Comparison of ENCODE assay signal across 8 cellular contexts in genomic region chr14:93042968-93043940, GRCh38.
DNase-seq lines count a peak whose midpoint lies in the region; ATAC-seq, FAIRE-seq and TF ChIP-seq lines count a peak whose summit lies in the region.

No MANE protein-coding gene starts in this region.

- H3K9me3 ChIP-seq in PC-9 (ENCODE audit: insufficient read depth, low read depth), result no peaks in the 10 kb centered on the region
- H3K9me3 ChIP-seq in esophagus (ENCODE audit: control insufficient read depth in 2 of 2, insufficient read depth in 1 of 2, low read depth in 1 of 2, low read length in 1 of 2), result no peaks in the 10 kb centered on the region
- H3K9me3 ChIP-seq in prostate gland, result no peaks in the 10 kb centered on the region
- no peaks in the 10 kb centered on the region for H3K9me3 ChIP-seq in CD4-positive, alpha-beta T cell (ENCODE audit: control insufficient read depth, low read length)

- peaks cover 24% of the 10 kb centered on the region for H3K4me1 Mint-ChIP-seq in CD4-positive, alpha-beta T cell (ENCODE audit: low read depth)

- peaks cover 4% of the 10 kb centered on the region for H3K36me3 Mint-ChIP-seq in CD4-positive, alpha-beta T cell (ENCODE audit: low read depth)

- no peak for FAIRE-seq in GM12891 (lab: Jason Lieb, UNC)

- H3K9me3 Mint-ChIP-seq in CD4-positive, alpha-beta T cell, result no peaks in the 10 kb centered on the region

- H3K9me2 ChIP-seq in PC-9 (ENCODE audit: insufficient read depth), result no peaks in the 10 kb centered on the region

- H3K79me2 ChIP-seq in PC-9 (ENCODE audit: low read depth), result peaks cover 76% of the 10 kb centered on the region

- H3K36me3 ChIP-seq in PC-9 (ENCODE audit: low read depth) (no peaks in the 10 kb centered on the region; the same call in 1 of the 2 replicates), esophagus (ENCODE audit: control insufficient read depth in 2 of 2, insufficient read depth in 2 of 2, low read length in 1 of 2) (no peaks in the 10 kb centered on the region), prostate gland (no peaks in the 10 kb centered on the region)

- POLR2A ChIA-PET in PC-9 (lab: Charles Lee; ENCODE audit: unreplicated experiment), result interaction anchor here (0.6 kb wide), 1 partner anchor 56 kb away, joined by 5 read pairs; no protein-coding TSS in a partner anchor
- POLR2A ChIA-PET in CD4-positive, alpha-beta T cell (lab: Charles Lee), result no interaction called here

- DNase-seq in D341Med (ENCODE audit: low spot score) (peak; percentile 86), PC-9 (peak; percentile 91 to 98), prostate gland (ENCODE audit: low spot score) (peak; percentile 85), NCI-H510A treated with DMSO at 0.1 percent for 48 hours (lab: John Stamatoyannopoulos, UW) (no peak), superior temporal gyrus (ENCODE audit: extremely low spot score) (no peak), GM12891 (ENCODE audit: insufficient read length, low spot score) (no peak)
- DNase-seq in CD4-positive, alpha-beta T cell, result no peak

- WGBS in esophagus, 2 donors, result 44 to 56% methylated on average over 13 of the region's 13 CpGs
- 50% methylated on average over 13 of the region's 13 CpGs for WGBS in prostate gland

- CTCF ChIA-PET in PC-9 (lab: Charles Lee), result interaction anchor here (0.7 kb wide), 1 partner anchor 35 kb away, joined by 5 read pairs; no protein-coding TSS in a partner anchor
- CTCF ChIA-PET in CD4-positive, alpha-beta T cell (lab: Charles Lee), result no interaction called here

- H3K4me1 ChIP-seq in PC-9 (replicated peaks; ENCODE audit: insufficient read depth) (peaks cover 96% of the 10 kb centered on the region), esophagus (ENCODE audit: control insufficient read depth in 2 of 2, insufficient read depth in 2 of 2, low read length in 1 of 2) (peaks cover 2 to 24% of the 10 kb centered on the region in 2 donors), prostate gland (replicated peaks) (peaks cover 26% of the 10 kb centered on the region)

- peaks cover 67% of the 10 kb centered on the region for H3F3A ChIP-seq in PC-9 (ENCODE audit: insufficient read depth, low read depth)

- no peak overlapping the region for H3K4me3 Mint-ChIP-seq in CD4-positive, alpha-beta T cell

- no peaks in the 10 kb centered on the region for H3K27me3 Mint-ChIP-seq in CD4-positive, alpha-beta T cell

- intact Hi-C loops in PC-9 (cut with micrococcal nuclease; ENCODE audit: unreplicated experiment), result loop anchor here (1.0 kb wide), 2 partner anchors 29 to 43 kb away; no protein-coding TSS in a partner anchor
- intact Hi-C loops in prostate gland (cut with DNase I), result no loop called here
- intact Hi-C loops in CD4-positive, alpha-beta T cell (cut with DNase I, micrococcal nuclease), result no loop called here

- TSS peak; percentile 54 for BruUV-seq in PC-9 (replicated peaks; lab: Mats Ljungman, UMichigan)

- H3K4me3 ChIP-seq in PC-9 (peak overlapping the region; percentile 38; the same call in 1 of the 2 replicates), esophagus (ENCODE audit: low read depth in 1 of 2, low read length in 2 of 2) (no peak overlapping the region), prostate gland (no peak overlapping the region)

- TF ChIP-seq POLR2A in prostate gland (IDR thresholded peaks at IDR 0.05) (no peak), GM12891 (IDR thresholded peaks at IDR 0.05; ENCODE audit: low read depth, low read length) (no peak)

- H3K4me2 ChIP-seq in PC-9, result peak overlapping the region; percentile 83

- ATAC-seq in CD4-positive, alpha-beta T cell (ENCODE audit: poor library complexity), result no peak

- no peak overlapping the region for H2AFZ ChIP-seq in PC-9

- H3K27ac Mint-ChIP-seq in CD4-positive, alpha-beta T cell, result no peak overlapping the region

- H3K27ac ChIP-seq in PC-9, result peak overlapping the region; percentile 99
- peak overlapping the region; percentile 57 to 68 for H3K27ac ChIP-seq in esophagus (ENCODE audit: low read depth in 2 of 2, low read length in 1 of 2)
- H3K27ac ChIP-seq in prostate gland, result peak overlapping the region; percentile 65 to 70
- H3K27ac ChIP-seq in CD4-positive, alpha-beta T cell (ENCODE audit: low read depth, low read length), result no peak overlapping the region

- H3K27me3 ChIP-seq in PC-9 (ENCODE audit: insufficient read depth, low read depth), result no peaks in the 10 kb centered on the region
- H3K27me3 ChIP-seq in esophagus (ENCODE audit: control insufficient read depth in 1 of 2, insufficient read depth in 2 of 2, low read length in 2 of 2), result no peaks in the 10 kb centered on the region
- no peaks in the 10 kb centered on the region for H3K27me3 ChIP-seq in prostate gland (replicated peaks; ENCODE audit: insufficient read depth)
- H3K27me3 ChIP-seq in CD4-positive, alpha-beta T cell (ENCODE audit: control insufficient read depth, insufficient read depth, low read length), result no peaks in the 10 kb centered on the region

- TF ChIP-seq CTCF in PC-9 (conservative IDR thresholded peaks at IDR 0.05) (no peak), prostate gland (IDR thresholded peaks at IDR 0.05) (no peak)
- no peak for TF ChIP-seq CTCF in CD4-positive, alpha-beta T cell (IDR thresholded peaks at IDR 0.05)

- no peaks in the 10 kb centered on the region for H4K20me1 ChIP-seq in PC-9 (ENCODE audit: insufficient read depth)

TF ChIP-seq in GM12891, 5 proteins besides CTCF, POLR2A, EP300 and RAD21:
- TF ChIP-seq POU2F2 (IDR thresholded peaks at IDR 0.05; ENCODE audit: low read depth, low read length), result no peak
- TF ChIP-seq PAX5 (IDR thresholded peaks at IDR 0.05; ENCODE audit: insufficient read depth, low read length, severe bottlenecking), result no peak
- TF ChIP-seq TAF1 (IDR thresholded peaks at IDR 0.05; ENCODE audit: low read depth, low read length), result no peak
- TF ChIP-seq POLR2AphosphoS5 (IDR thresholded peaks at IDR 0.05; ENCODE audit: low read depth, low read length), result no peak
- TF ChIP-seq SPI1 (IDR thresholded peaks at IDR 0.05; ENCODE audit: low read depth, low read length), result no peak

Comparison
In these comparisons a context has a peak if more than half of its experiments do, and no peak if none do; other contexts are left out.
1. DNase-seq: peak in D341Med (single experiment), PC-9 (2 of 2) and prostate gland (single experiment); none in NCI-H510A treated with DMSO at 0.1 percent for 48 hours (single experiment), CD4-positive, alpha-beta T cell (0 of 10), superior temporal gyrus (single experiment) and GM12891 (single experiment).